Comparison of ENCODE assay signal across 9 cellular contexts in genomic region chr17:42240863-42241262, GRCh38. TPM values are rescaled to one million over a fixed set of nuclear protein-coding genes. Genes with fewer than 3 reads are reported as not detected.
"Had no signal": no experiment of that assay in that cellular context is flagged by ENCODE, and none has a peak within 500 bp of the region (broad histone marks: within the 10 kb centered on the region; RNA-seq: fewer than 3 reads in every experiment).

No MANE protein-coding gene starts in this region.

RNA-seq across cellular contexts. Expression of gene HCRT, which starts 55.6 kb away (rescaled TPM):
- total RNA-seq: activated CD4-positive, alpha-beta memory T cell treated with anti-CD3 and anti-CD28 coated beads, Interleukin-2, amount 10 ng/mL, durations not matched to agents 7 days and 5 days; activated naive CD8-positive, alpha-beta T cell treated with anti-CD3 and anti-CD28 coated beads, Interleukin-2, amount 10 ng/mL, durations not matched to agents 7 days and 5 days; activated T-cell treated with anti-CD3 and anti-CD28 coated beads, Interleukin-2, amount 50 U/mL, for 4 hours; ascending aorta; bronchial epithelial cell; RPMI7951; T-helper 1 cell treated with Interleukin-12 subunit alpha and Interleukin-12 subunit beta and Interleukin-4 antibody, amounts not matched to agents 30 ng/mL and 1 ng/mL, for 36 hours; T-helper 2 cell treated with Interferon-gamma antibody and Interleukin-4, amounts not matched to agents 100 ng/mL and 5 ng/mL, for 36 hours had no signal
- polyA plus RNA-seq: adipose tissue had no signal

RNA-seq across cellular contexts. Expression of gene KCNH4, which starts 59.9 kb away (rescaled TPM):
- total RNA-seq: ascending aorta, bronchial epithelial cell had no signal
